In genomic region chr10:60664859-60665258, GRCh38 we compare ENCODE assay signal across 1 cellular context.
TF ChIP-seq lines count a peak whose summit lies in the region.

No MANE protein-coding gene starts in this region.

TF ChIP-seq in GM23338, 12 proteins besides CTCF, POLR2A, EP300 and RAD21 (continued from another document):
- TF ChIP-seq POLR2AphosphoS5 (IDR thresholded peaks at IDR 0.05; ENCODE audit: low read depth) (no peak), ETS1 (IDR thresholded peaks at IDR 0.05) (no peak), CREB1 (CRISPR knock-in tag; IDR thresholded peaks at IDR 0.05; ENCODE audit: low read depth) (no peak), STAT1 (IDR thresholded peaks at IDR 0.05; ENCODE audit: unreplicated experiment) (no peak), EZH2phosphoT487 (IDR thresholded peaks at IDR 0.05; ENCODE audit: unreplicated experiment) (no peak), JUNB (IDR thresholded peaks at IDR 0.05; ENCODE audit: unreplicated experiment) (no peak), EZH2 (IDR thresholded peaks at IDR 0.05; ENCODE audit: low read depth, unreplicated experiment) (no peak), REST (IDR thresholded peaks at IDR 0.05; ENCODE audit: unreplicated experiment) (no peak)
